In genomic region chr10:6473901-6474370, GRCh38 we compare ENCODE assay signal across 8 cellular contexts.
DNase-seq lines count a peak whose midpoint lies in the region; ATAC-seq, FAIRE-seq and TF ChIP-seq lines count a peak whose summit lies in the region.

No MANE protein-coding gene starts in this region.

- H3K27ac Mint-ChIP-seq in activated naive CD4-positive, alpha-beta T cell treated with anti-CD3 and anti-CD28 coated beads, Interleukin-2, amount 10 ng/mL, durations not matched to agents 7 days and 5 days: peak overlapping the region; percentile 94
- H3K27ac Mint-ChIP-seq in natural killer cell treated with Interleukin-12 subunit alpha and Interleukin-12 subunit beta and Interleukin-15 and Interleukin-18, amount 100 ng/mL, for 72 hours: peak overlapping the region; percentile 100
- H3K27ac Mint-ChIP-seq in mesothelial cell of epicardium: no peak overlapping the region

- no peak overlapping the region for H2BK5ac ChIP-seq in IMR-90 (ENCODE audit: low read depth, low read length, poor library complexity, severe bottlenecking)

- H3K27me3 Mint-ChIP-seq in activated naive CD4-positive, alpha-beta T cell treated with anti-CD3 and anti-CD28 coated beads, Interleukin-2, amount 10 ng/mL, durations not matched to agents 7 days and 5 days: no peaks in the 10 kb centered on the region
- H3K27me3 Mint-ChIP-seq in natural killer cell treated with Interleukin-12 subunit alpha and Interleukin-12 subunit beta and Interleukin-15 and Interleukin-18, amount 100 ng/mL, for 72 hours: no peaks in the 10 kb centered on the region
- H3K27me3 Mint-ChIP-seq in mesothelial cell of epicardium (ENCODE audit: low read depth): no peaks in the 10 kb centered on the region

- H2BK20ac ChIP-seq in IMR-90 (ENCODE audit: low read depth, low read length): no peak overlapping the region

- H3K4ac ChIP-seq in IMR-90 (ENCODE audit: low read depth, low read length): no peak overlapping the region

- peak overlapping the region; percentile 34 for H2AFZ ChIP-seq in ACC112 (ENCODE audit: low read length, unreplicated experiment)
- H2AFZ ChIP-seq in IMR-90 (replicated peaks; ENCODE audit: low read length, poor library complexity): peak overlapping the region; percentile 86

- ATAC-seq in IMR-90 (ENCODE audit: low read depth): no peak
- ATAC-seq in natural killer cell treated with Interleukin-12 subunit alpha and Interleukin-12 subunit beta and Interleukin-15 and Interleukin-18, amount 100 ng/mL, for 72 hours: peak; percentile 85 to 89
- no peak for ATAC-seq in HG02571 (IDR thresholded peaks at IDR 0.05; ENCODE audit: unreplicated experiment)

- peak overlapping the region; percentile 79 for H3K4me3 Mint-ChIP-seq in activated naive CD4-positive, alpha-beta T cell treated with anti-CD3 and anti-CD28 coated beads, Interleukin-2, amount 10 ng/mL, durations not matched to agents 7 days and 5 days
- peak overlapping the region; percentile 99 for H3K4me3 Mint-ChIP-seq in natural killer cell treated with Interleukin-12 subunit alpha and Interleukin-12 subunit beta and Interleukin-15 and Interleukin-18, amount 100 ng/mL, for 72 hours
- H3K4me3 Mint-ChIP-seq in mesothelial cell of epicardium: no peak overlapping the region

- H2AK5ac ChIP-seq in IMR-90 (ENCODE audit: low read depth, low read length): no peak overlapping the region

- no peak overlapping the region for H4K5ac ChIP-seq in IMR-90 (ENCODE audit: low read depth, low read length)

- H3K36me3 Mint-ChIP-seq in activated naive CD4-positive, alpha-beta T cell treated with anti-CD3 and anti-CD28 coated beads, Interleukin-2, amount 10 ng/mL, durations not matched to agents 7 days and 5 days: peaks cover 80% of the 10 kb centered on the region
- peaks cover 57% of the 10 kb centered on the region for H3K36me3 Mint-ChIP-seq in natural killer cell treated with Interleukin-12 subunit alpha and Interleukin-12 subunit beta and Interleukin-15 and Interleukin-18, amount 100 ng/mL, for 72 hours
- H3K36me3 Mint-ChIP-seq in mesothelial cell of epicardium: no peaks in the 10 kb centered on the region

- H2BK120ac ChIP-seq in IMR-90 (ENCODE audit: low read depth, low read length): no peak overlapping the region

- no peaks in the 10 kb centered on the region for H4K20me1 ChIP-seq in IMR-90 (ENCODE audit: insufficient read depth, low read length)

- TF ChIP-seq CTCF in IMR-90 (conservative IDR thresholded peaks at IDR 0.05; ENCODE audit: low read depth, low read length) (no peak), mesothelial cell of epicardium (IDR thresholded peaks at IDR 0.05; ENCODE audit: unreplicated experiment) (no peak)

- H3K9ac ChIP-seq in IMR-90 (ENCODE audit: low read depth, low read length): no peak overlapping the region

- no peak overlapping the region for H3K14ac ChIP-seq in IMR-90 (replicated peaks; ENCODE audit: low read depth, low read length)

- peak overlapping the region; percentile 56 to 74; a peak in 2 of 4 replicates for H4K8ac ChIP-seq in IMR-90 (ENCODE audit: low read depth in 2 of 2, low read length in 2 of 2)

- WGBS in IMR-90 (ENCODE audit: extremely low coverage in 2 of 2, insufficient read length in 1 of 2), 2 experiments: 40% methylated on average over 1 of the region's 6 CpGs; no CpG with 5 or more reads in 1 of the 2 experiments

- H3K36me3 ChIP-seq in ACC112 (ENCODE audit: insufficient read depth, low read length): no peaks in the 10 kb centered on the region
- H3K36me3 ChIP-seq in IMR-90 (ENCODE audit: control insufficient read depth, insufficient read depth, low read length): no peaks in the 10 kb centered on the region

- in situ Hi-C loops in IMR-90 (cut with MboI; ENCODE audit: low sequenced_read_pairs): no loop called here

- CTCF ChIA-PET in IMR-90 (lab: Yijun Ruan, JAX): no interaction called here
- CTCF ChIA-PET in activated naive CD4-positive, alpha-beta T cell treated with anti-CD3 and anti-CD28 coated beads, Interleukin-2, amount 10 ng/mL, durations not matched to agents 7 days and 5 days (lab: Charles Lee): interaction anchor here (0.7 to 2.0 kb wide), 18 partner anchors 10 to 204 kb away, joined by 3 to 10 read pairs (median 4); no protein-coding TSS in a partner anchor

- intact Hi-C loops in IMR-90 (cut with micrococcal nuclease): no loop called here

- peaks cover 16% of the 10 kb centered on the region for H3K27me3 ChIP-seq in ACC112 (ENCODE audit: insufficient read depth, low read length)
- no peaks in the 10 kb centered on the region for H3K27me3 ChIP-seq in IMR-90 (ENCODE audit: control insufficient read depth, insufficient read depth, low read length)

- no peak overlapping the region for H2AK9ac ChIP-seq in IMR-90 (replicated peaks; ENCODE audit: low read depth, low read length, poor library complexity)

- no peaks in the 10 kb centered on the region for H3K79me1 ChIP-seq in IMR-90 (ENCODE audit: low read depth in 1 of 2, low read length in 2 of 2)

- H3K27ac ChIP-seq in ACC112 (ENCODE audit: low read depth, low read length) (no peak overlapping the region), IMR-90 (ENCODE audit: insufficient read depth, low read length) (no peak overlapping the region)

- H3K4me3 ChIP-seq in ACC112 (ENCODE audit: low read depth, low read length): peak overlapping the region; percentile 38; the same call in 1 of the 2 replicates
- no peak overlapping the region for H3K4me3 ChIP-seq in IMR-90 (ENCODE audit: insufficient read depth, low read depth, low read length)

- 0 out of 2 replicates have a peak overlapping the region, but pooled peaks have one; percentile 16 for H3K23ac ChIP-seq in IMR-90 (ENCODE audit: low read depth, low read length)

- no peak overlapping the region for H3K56ac ChIP-seq in IMR-90 (ENCODE audit: extremely low read depth, insufficient read depth, low read length)

- peaks cover 72% of the 10 kb centered on the region for H3K4me1 Mint-ChIP-seq in activated naive CD4-positive, alpha-beta T cell treated with anti-CD3 and anti-CD28 coated beads, Interleukin-2, amount 10 ng/mL, durations not matched to agents 7 days and 5 days
- peaks cover 77 to 83% of the 10 kb centered on the region in 2 donors for H3K4me1 Mint-ChIP-seq in natural killer cell treated with Interleukin-12 subunit alpha and Interleukin-12 subunit beta and Interleukin-15 and Interleukin-18, amount 100 ng/mL, for 72 hours (ENCODE audit: low read depth in 2 of 2)
- no peaks in the 10 kb centered on the region for H3K4me1 Mint-ChIP-seq in mesothelial cell of epicardium

- no peaks in the 10 kb centered on the region for H3K9me3 ChIP-seq in IMR-90 (ENCODE audit: control insufficient read depth, insufficient read depth, low read length)

- POLR2A ChIA-PET in IMR-90 (lab: Charles Lee; ENCODE audit: unreplicated experiment): interaction anchor here (0.5 kb wide), 1 partner anchor 30 kb away, joined by 4 read pairs; no protein-coding TSS in a partner anchor

- no peak overlapping the region for H2BK15ac ChIP-seq in IMR-90 (ENCODE audit: low read depth, low read length)

- DNase-seq in GM19239 (ENCODE audit: insufficient read length, low spot score): peak; percentile 29
- DNase-seq in IMR-90: no peak
- DNase-seq in activated naive CD4-positive, alpha-beta T cell treated with anti-CD3 and anti-CD28 coated beads, Interleukin-2, amount 10 ng/mL, durations not matched to agents 7 days and 5 days: peak; percentile 51
- DNase-seq in natural killer cell treated with Interleukin-12 subunit alpha and Interleukin-12 subunit beta and Interleukin-15 and Interleukin-18, amount 100 ng/mL, for 72 hours (ENCODE audit: low spot score): peak; percentile 69
- no peak for DNase-seq in NCI-H1694 treated with DMSO at 0.1 percent for 48 hours (lab: John Stamatoyannopoulos, UW)
- no peak for DNase-seq in mesothelial cell of epicardium (ENCODE audit: low spot score in 2 of 2, unreplicated experiment in 2 of 2)

- no peak overlapping the region for H4K91ac ChIP-seq in IMR-90 (ENCODE audit: insufficient read depth, low read depth, low read length)

- no peaks in the 10 kb centered on the region for H3K9me1 ChIP-seq in IMR-90 (ENCODE audit: insufficient read depth, low read length)

- FAIRE-seq in GM19239 (lab: Jason Lieb, UNC): peak; percentile 93

- peaks cover 2% of the 10 kb centered on the region for H3K9me3 Mint-ChIP-seq in activated naive CD4-positive, alpha-beta T cell treated with anti-CD3 and anti-CD28 coated beads, Interleukin-2, amount 10 ng/mL, durations not matched to agents 7 days and 5 days
- H3K9me3 Mint-ChIP-seq in natural killer cell treated with Interleukin-12 subunit alpha and Interleukin-12 subunit beta and Interleukin-15 and Interleukin-18, amount 100 ng/mL, for 72 hours: peaks cover 8% of the 10 kb centered on the region
- H3K9me3 Mint-ChIP-seq in mesothelial cell of epicardium: peaks cover 9% of the 10 kb centered on the region

- H3K4me1 ChIP-seq in ACC112 (ENCODE audit: control insufficient read depth, insufficient read depth, low read length, unreplicated experiment) (no peaks in the 10 kb centered on the region), IMR-90 (ENCODE audit: control insufficient read depth, insufficient read depth, low read length) (no peaks in the 10 kb centered on the region)

- peak overlapping the region; percentile 56; the same call in 1 of the 2 replicates for H3K4me2 ChIP-seq in IMR-90 (ENCODE audit: low read depth, low read length)

- TF ChIP-seq RAD21 in IMR-90 (IDR thresholded peaks at IDR 0.05; ENCODE audit: low read length): no peak

- H3K79me2 ChIP-seq in ACC112 (ENCODE audit: control insufficient read depth, insufficient read depth, low read length, unreplicated experiment): no peaks in the 10 kb centered on the region

- dilution Hi-C loops in IMR-90 (cut with HindIII; ENCODE audit: low sequenced_read_pairs, unreplicated experiment): no loop called here

- BruUV-seq in IMR-90 (replicated peaks; lab: Mats Ljungman, UMichigan): no TSS peak

- no peak for TF ChIP-seq POLR2A in IMR-90 (IDR thresholded peaks at IDR 0.05; ENCODE audit: low read depth, low read length)

- H3K18ac ChIP-seq in IMR-90 (ENCODE audit: low read depth, low read length): no peak overlapping the region

TF ChIP-seq in IMR-90, 13 proteins besides CTCF, POLR2A, EP300 and RAD21 (continues in another document):
- TF ChIP-seq SMC3 (IDR thresholded peaks at IDR 0.05; ENCODE audit: low read depth, low read length) (no peak), RFX5 (IDR thresholded peaks at IDR 0.05; ENCODE audit: low read depth, low read length) (no peak), ELK1 (IDR thresholded peaks at IDR 0.05; ENCODE audit: borderline replicate concordance, low read depth, low read length) (no peak), RCOR1 (IDR thresholded peaks at IDR 0.05; ENCODE audit: insufficient replicate concordance, low read length) (no peak), CHD1 (IDR thresholded peaks at IDR 0.05; ENCODE audit: low read depth, low read length) (no peak), FOS (IDR thresholded peaks at IDR 0.05; ENCODE audit: low read depth, low read length) (no peak)

Comparison
In these comparisons a context has a peak if more than half of its experiments do, and no peak if none do; other contexts are left out.
1. DNase-seq: peak in GM19239 (single experiment), activated naive CD4-positive, alpha-beta T cell treated with anti-CD3 and anti-CD28 coated beads, Interleukin-2, amount 10 ng/mL, durations not matched to agents 7 days and 5 days (single experiment) and natural killer cell treated with Interleukin-12 subunit alpha and Interleukin-12 subunit beta and Interleukin-15 and Interleukin-18, amount 100 ng/mL, for 72 hours (single experiment); none in IMR-90 (single experiment), NCI-H1694 treated with DMSO at 0.1 percent for 48 hours (single experiment) and mesothelial cell of epicardium (0 of 2).
2. ATAC-seq: peak in natural killer cell treated with Interleukin-12 subunit alpha and Interleukin-12 subunit beta and Interleukin-15 and Interleukin-18, amount 100 ng/mL, for 72 hours (2 of 2); none in IMR-90 (single experiment) and HG02571 (single experiment).